In genomic region chr10:97664282-97664850, GRCh38 we compare ENCODE assay signal across 1 cellular context.
TF ChIP-seq lines count a peak whose summit lies in the region.

No MANE protein-coding gene starts in this region.

TF ChIP-seq in K562, 482 proteins besides CTCF, POLR2A, EP300 and RAD21 (continued from another document and continues in another):
- TF ChIP-seq CREB5 (CRISPR knock-in tag; IDR thresholded peaks at IDR 0.05) (no peak), HNRNPLL (IDR thresholded peaks at IDR 0.05; ENCODE audit: low read depth, low read length, poor library complexity, severe bottlenecking) (no peak), PHF8 (IDR thresholded peaks at IDR 0.05; ENCODE audit: borderline replicate concordance, low read length) (no peak), CTBP1 (IDR thresholded peaks at IDR 0.05; ENCODE audit: borderline replicate concordance) (peak; percentile 94), DMBX1 (CRISPR knock-in tag; IDR thresholded peaks at IDR 0.05; ENCODE audit: borderline replicate concordance) (no peak), ARHGAP35 (IDR thresholded peaks at IDR 0.05; ENCODE audit: partially characterized antibody) (no peak), RB1 (IDR thresholded peaks at IDR 0.05; ENCODE audit: low read depth) (no peak), TOE1 (IDR thresholded peaks at IDR 0.05; ENCODE audit: borderline replicate concordance) (0 out of 2 replicates have a peak, but pooled peaks have one; percentile 51), TOE1 (CRISPR knock-in tag; IDR thresholded peaks at IDR 0.05; ENCODE audit: borderline replicate concordance, low read depth) (no peak), MTA3 (IDR thresholded peaks at IDR 0.05; ENCODE audit: borderline replicate concordance) (no peak; the same call in 1 of the 2 replicates), CHD1 (IDR thresholded peaks at IDR 0.05; ENCODE audit: low read length) (no peak), POLR2H (tag; IDR thresholded peaks at IDR 0.05; ENCODE audit: low read depth) (no peak), PBX2 (CRISPR knock-in tag; IDR thresholded peaks at IDR 0.05; ENCODE audit: low read depth) (no peak), PBX2 (tag; conservative IDR thresholded peaks at IDR 0.05; ENCODE audit: low read depth) (no peak), CBX8 (IDR thresholded peaks at IDR 0.05; ENCODE audit: borderline replicate concordance, extremely low read depth, low read depth, low read length, poor library complexity, severe bottlenecking) (no peak), HDGF (IDR thresholded peaks at IDR 0.05) (no peak), SRSF3 (IDR thresholded peaks at IDR 0.05; ENCODE audit: insufficient read depth, low read length) (no peak), ZNF277 (CRISPR knock-in tag; IDR thresholded peaks at IDR 0.05; ENCODE audit: borderline replicate concordance) (no peak), L3MBTL2 (IDR thresholded peaks at IDR 0.05) (peak; percentile 6; the same call in 1 of the 2 replicates), STAT5B (CRISPR knock-in tag; IDR thresholded peaks at IDR 0.05) (no peak), SMARCB1 (IDR thresholded peaks at IDR 0.05; ENCODE audit: insufficient read length, low read depth) (no peak), NONO (IDR thresholded peaks at IDR 0.05; ENCODE audit: low read depth in 2 of 2, low read length in 1 of 2) (0 out of 4 replicates have a peak, but pooled peaks of 1 of the 2 experiments have one; percentile 21), KLF13 (tag; IDR thresholded peaks at IDR 0.05; ENCODE audit: borderline replicate concordance, low read depth) (no peak), HDAC3 (IDR thresholded peaks at IDR 0.05; ENCODE audit: borderline replicate concordance, partially characterized antibody) (peak; percentile 72), KDM2B (CRISPR knock-in tag; IDR thresholded peaks at IDR 0.05) (no peak), ZNF431 (CRISPR knock-in tag; IDR thresholded peaks at IDR 0.05) (no peak), FOXJ2 (tag; IDR thresholded peaks at IDR 0.05) (no peak), E2F4 (CRISPR knock-in tag; IDR thresholded peaks at IDR 0.05; ENCODE audit: low read depth) (no peak), ZNF696 (CRISPR knock-in tag; conservative IDR thresholded peaks at IDR 0.05) (no peak), IRF2 (CRISPR knock-in tag; IDR thresholded peaks at IDR 0.05) (no peak), MCM3 (IDR thresholded peaks at IDR 0.05) (no peak), ZNF444 (CRISPR knock-in tag; IDR thresholded peaks at IDR 0.05) (no peak), RUNX1 (IDR thresholded peaks at IDR 0.05; ENCODE audit: low read depth) (no peak), MIER1 (IDR thresholded peaks at IDR 0.05; ENCODE audit: low read depth) (no peak), FOXP1 (CRISPR knock-in tag; IDR thresholded peaks at IDR 0.05) (no peak), HOMEZ (CRISPR knock-in tag; IDR thresholded peaks at IDR 0.05) (no peak), POLR2AphosphoS5 (IDR thresholded peaks at IDR 0.05; ENCODE audit: control insufficient read depth, insufficient read depth, low read depth, low read length) (peak; percentile 75; the same call in 1 of the 2 replicates), ZNF583 (CRISPR knock-in tag; IDR thresholded peaks at IDR 0.05) (no peak), TCF7L2 (IDR thresholded peaks at IDR 0.05; ENCODE audit: low read depth, low read length) (no peak), RBM15 (IDR thresholded peaks at IDR 0.05; ENCODE audit: insufficient read depth, low read length) (no peak), SRF (CRISPR knock-in tag; IDR thresholded peaks at IDR 0.05) (no peak), C11orf30 (IDR thresholded peaks at IDR 0.05; ENCODE audit: low read depth) (no peak)
- TF ChIP-seq, protein P1, sequence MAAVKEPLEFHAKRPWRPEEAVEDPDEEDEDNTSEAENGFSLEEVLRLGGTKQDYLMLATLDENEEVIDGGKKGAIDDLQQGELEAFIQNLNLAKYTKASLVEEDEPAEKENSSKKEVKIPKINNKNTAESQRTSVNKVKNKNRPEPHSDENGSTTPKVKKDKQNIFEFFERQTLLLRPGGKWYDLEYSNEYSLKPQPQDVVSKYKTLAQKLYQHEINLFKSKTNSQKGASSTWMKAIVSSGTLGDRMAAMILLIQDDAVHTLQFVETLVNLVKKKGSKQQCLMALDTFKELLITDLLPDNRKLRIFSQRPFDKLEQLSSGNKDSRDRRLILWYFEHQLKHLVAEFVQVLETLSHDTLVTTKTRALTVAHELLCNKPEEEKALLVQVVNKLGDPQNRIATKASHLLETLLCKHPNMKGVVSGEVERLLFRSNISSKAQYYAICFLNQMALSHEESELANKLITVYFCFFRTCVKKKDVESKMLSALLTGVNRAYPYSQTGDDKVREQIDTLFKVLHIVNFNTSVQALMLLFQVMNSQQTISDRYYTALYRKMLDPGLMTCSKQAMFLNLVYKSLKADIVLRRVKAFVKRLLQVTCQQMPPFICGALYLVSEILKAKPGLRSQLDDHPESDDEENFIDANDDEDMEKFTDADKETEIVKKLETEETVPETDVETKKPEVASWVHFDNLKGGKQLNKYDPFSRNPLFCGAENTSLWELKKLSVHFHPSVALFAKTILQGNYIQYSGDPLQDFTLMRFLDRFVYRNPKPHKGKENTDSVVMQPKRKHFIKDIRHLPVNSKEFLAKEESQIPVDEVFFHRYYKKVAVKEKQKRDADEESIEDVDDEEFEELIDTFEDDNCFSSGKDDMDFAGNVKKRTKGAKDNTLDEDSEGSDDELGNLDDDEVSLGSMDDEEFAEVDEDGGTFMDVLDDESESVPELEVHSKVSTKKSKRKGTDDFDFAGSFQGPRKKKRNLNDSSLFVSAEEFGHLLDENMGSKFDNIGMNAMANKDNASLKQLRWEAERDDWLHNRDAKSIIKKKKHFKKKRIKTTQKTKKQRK (IDR thresholded peaks at IDR 0.05; ENCODE audit: borderline replicate concordance, low read depth, low read length), result no peak
- TF ChIP-seq, protein P2, sequence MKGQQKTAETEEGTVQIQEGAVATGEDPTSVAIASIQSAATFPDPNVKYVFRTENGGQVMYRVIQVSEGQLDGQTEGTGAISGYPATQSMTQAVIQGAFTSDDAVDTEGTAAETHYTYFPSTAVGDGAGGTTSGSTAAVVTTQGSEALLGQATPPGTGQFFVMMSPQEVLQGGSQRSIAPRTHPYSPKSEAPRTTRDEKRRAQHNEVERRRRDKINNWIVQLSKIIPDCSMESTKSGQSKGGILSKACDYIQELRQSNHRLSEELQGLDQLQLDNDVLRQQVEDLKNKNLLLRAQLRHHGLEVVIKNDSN (CRISPR knock-in tag; IDR thresholded peaks at IDR 0.05), result no peak
- TF ChIP-seq, protein P3, sequence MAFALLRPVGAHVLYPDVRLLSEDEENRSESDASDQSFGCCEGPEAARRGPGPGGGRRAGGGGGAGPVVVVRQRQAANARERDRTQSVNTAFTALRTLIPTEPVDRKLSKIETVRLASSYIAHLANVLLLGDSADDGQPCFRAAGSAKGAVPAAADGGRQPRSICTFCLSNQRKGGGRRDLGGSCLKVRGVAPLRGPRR (CRISPR knock-in tag; IDR thresholded peaks at IDR 0.05), result no peak
- TF ChIP-seq, protein P4, sequence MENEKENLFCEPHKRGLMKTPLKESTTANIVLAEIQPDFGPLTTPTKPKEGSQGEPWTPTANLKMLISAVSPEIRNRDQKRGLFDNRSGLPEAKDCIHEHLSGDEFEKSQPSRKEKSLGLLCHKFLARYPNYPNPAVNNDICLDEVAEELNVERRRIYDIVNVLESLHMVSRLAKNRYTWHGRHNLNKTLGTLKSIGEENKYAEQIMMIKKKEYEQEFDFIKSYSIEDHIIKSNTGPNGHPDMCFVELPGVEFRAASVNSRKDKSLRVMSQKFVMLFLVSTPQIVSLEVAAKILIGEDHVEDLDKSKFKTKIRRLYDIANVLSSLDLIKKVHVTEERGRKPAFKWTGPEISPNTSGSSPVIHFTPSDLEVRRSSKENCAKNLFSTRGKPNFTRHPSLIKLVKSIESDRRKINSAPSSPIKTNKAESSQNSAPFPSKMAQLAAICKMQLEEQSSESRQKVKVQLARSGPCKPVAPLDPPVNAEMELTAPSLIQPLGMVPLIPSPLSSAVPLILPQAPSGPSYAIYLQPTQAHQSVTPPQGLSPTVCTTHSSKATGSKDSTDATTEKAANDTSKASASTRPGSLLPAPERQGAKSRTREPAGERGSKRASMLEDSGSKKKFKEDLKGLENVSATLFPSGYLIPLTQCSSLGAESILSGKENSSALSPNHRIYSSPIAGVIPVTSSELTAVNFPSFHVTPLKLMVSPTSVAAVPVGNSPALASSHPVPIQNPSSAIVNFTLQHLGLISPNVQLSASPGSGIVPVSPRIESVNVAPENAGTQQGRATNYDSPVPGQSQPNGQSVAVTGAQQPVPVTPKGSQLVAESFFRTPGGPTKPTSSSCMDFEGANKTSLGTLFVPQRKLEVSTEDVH (IDR thresholded peaks at IDR 0.05; ENCODE audit: low read depth, partially characterized antibody), result no peak
- TF ChIP-seq, protein P5, sequence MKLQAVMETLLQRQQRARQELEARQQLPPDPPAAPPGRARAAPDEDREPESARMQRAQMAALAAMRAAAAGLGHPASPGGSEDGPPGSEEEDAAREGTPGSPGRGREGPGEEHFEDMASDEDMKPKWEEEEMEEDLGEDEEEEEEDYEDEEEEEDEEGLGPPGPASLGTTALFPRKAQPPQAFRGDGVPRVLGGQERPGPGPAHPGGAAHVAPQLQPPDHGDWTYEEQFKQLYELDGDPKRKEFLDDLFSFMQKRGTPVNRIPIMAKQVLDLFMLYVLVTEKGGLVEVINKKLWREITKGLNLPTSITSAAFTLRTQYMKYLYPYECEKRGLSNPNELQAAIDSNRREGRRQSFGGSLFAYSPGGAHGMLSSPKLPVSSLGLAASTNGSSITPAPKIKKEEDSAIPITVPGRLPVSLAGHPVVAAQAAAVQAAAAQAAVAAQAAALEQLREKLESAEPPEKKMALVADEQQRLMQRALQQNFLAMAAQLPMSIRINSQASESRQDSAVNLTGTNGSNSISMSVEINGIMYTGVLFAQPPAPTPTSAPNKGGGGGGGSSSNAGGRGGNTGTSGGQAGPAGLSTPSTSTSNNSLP (IDR thresholded peaks at IDR 0.05; ENCODE audit: borderline replicate concordance, low read depth, low read length), result peak; percentile 93
